8 cellular contexts compared by ENCODE assay signal in the genomic region with DNA sequence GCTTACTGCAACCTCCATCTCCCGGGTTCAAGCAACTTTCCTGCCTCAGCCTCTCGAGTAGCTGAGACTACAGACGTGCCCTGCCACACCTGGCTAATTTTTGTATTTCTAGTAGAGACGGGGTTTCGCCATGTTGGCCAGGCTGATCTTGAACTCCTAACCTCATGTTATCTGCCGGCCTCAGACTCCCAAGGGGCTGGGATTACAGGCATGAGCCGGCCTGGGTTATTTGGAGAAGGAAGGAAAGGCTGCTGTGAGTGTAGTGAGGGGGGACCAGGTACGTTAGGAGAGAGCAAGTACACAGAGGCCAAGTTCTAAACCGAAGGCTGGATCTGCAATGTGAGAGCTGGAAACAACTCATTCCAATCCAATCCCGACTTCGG. TPM values are rescaled to one million over a fixed set of nuclear protein-coding genes. Genes with fewer than 3 reads are reported as not detected.
DNase-seq lines count a peak whose midpoint lies in the region; ATAC-seq, FAIRE-seq and TF ChIP-seq lines count a peak whose summit lies in the region.
"Had no signal": no experiment of that assay in that cellular context is flagged by ENCODE, and none has a peak within 500 bp of the region (broad histone marks: within the 10 kb centered on the region; RNA-seq: fewer than 3 reads in every experiment).

No MANE protein-coding gene starts in this region.

- TF ChIP-seq CTCF in MM.1S (IDR thresholded peaks at IDR 0.05; ENCODE audit: low read length) (no peak), fibroblast of lung (conservative IDR thresholded peaks at IDR 0.05 in 1 of 2, IDR thresholded peaks at IDR 0.05 in 1 of 2; ENCODE audit: low read depth in 1 of 2, low read length in 2 of 2) (no peak)

- no peak for ATAC-seq in HG02938 (IDR thresholded peaks at IDR 0.05; ENCODE audit: unreplicated experiment)

- peak overlapping the region; percentile 42 for H2AFZ ChIP-seq in MM.1S (ENCODE audit: low read length)
- peak overlapping the region; percentile 76 for H2AFZ ChIP-seq in fibroblast of lung (ENCODE audit: low read length)

- H3K9me3 ChIP-seq in MM.1S (replicated peaks; ENCODE audit: insufficient read depth, low read length) (no peaks in the 10 kb centered on the region), fibroblast of lung (ENCODE audit: control insufficient read depth, insufficient read depth, low read depth, low read length) (no peaks in the 10 kb centered on the region), small intestine (ENCODE audit: control insufficient read depth, low read depth) (no peaks in the 10 kb centered on the region)

- no peak overlapping the region for H3K9ac ChIP-seq in MM.1S (ENCODE audit: low read length)
- no peak overlapping the region for H3K9ac ChIP-seq in fibroblast of lung (ENCODE audit: insufficient read depth, low read length)

- H3K4me1 ChIP-seq in MM.1S (ENCODE audit: low read length) (peaks cover 8% of the 10 kb centered on the region), fibroblast of lung (ENCODE audit: control insufficient read depth, extremely low read depth, insufficient read depth, low read length) (no peaks in the 10 kb centered on the region), small intestine (ENCODE audit: control insufficient read depth in 2 of 2, insufficient read depth in 1 of 2, low read depth in 1 of 2, low read length in 1 of 2) (peaks cover 0 to 2% of the 10 kb centered on the region in 2 donors)

- no peak overlapping the region for H3K27ac Mint-ChIP-seq in immature natural killer cell

- WGBS in small intestine, 3 donors = 14 to 30% (median 22%) methylated on average over 11 of the region's 11 CpGs

- H3K4me3 Mint-ChIP-seq in immature natural killer cell = peak overlapping the region in 1 of 5 donors; percentile 15

- H3K4me3 ChIP-seq in MM.1S (ENCODE audit: low read length) = no peak overlapping the region
- H3K4me3 ChIP-seq in fibroblast of lung (replicated peaks in 1 of 4; ENCODE audit: control extremely low read depth in 1 of 4, insufficient read depth in 1 of 4, low read depth in 3 of 4, low read length in 4 of 4) = peak overlapping the region; percentile 28 to 59 (median 45)
- peak overlapping the region; percentile 55 to 64 for H3K4me3 ChIP-seq in small intestine (ENCODE audit: low read depth in 1 of 2, low read length in 2 of 2)

- H3K9me3 Mint-ChIP-seq in immature natural killer cell = no peaks in the 10 kb centered on the region

- H3K27me3 Mint-ChIP-seq in immature natural killer cell (ENCODE audit: low read depth in 3 of 3) = peaks cover 2 to 11% (median 2%) of the 10 kb centered on the region in 3 donors

- H3K9me2 ChIP-seq in MM.1S (replicated peaks; ENCODE audit: insufficient read depth, low read length) = no peaks in the 10 kb centered on the region

- H3F3A ChIP-seq in MM.1S (ENCODE audit: insufficient read depth, low read length) = no peaks in the 10 kb centered on the region

- no peak for DNase-seq in MM.1S
- no peak for DNase-seq in fibroblast of lung (ENCODE audit: low read depth in 2 of 2)
- DNase-seq in small intestine = no peak
- no peak for DNase-seq in immature natural killer cell
- DNase-seq in HuH-7 (ENCODE audit: low spot score) = no peak
- DNase-seq: activated CD8-positive, alpha-beta memory T cell treated with anti-CD3 and anti-CD28 coated beads, Interleukin-2, amount 50 U/mL, for 48 hours had no signal

- H3K79me2 ChIP-seq in MM.1S (ENCODE audit: low read length) = no peaks in the 10 kb centered on the region
- H3K79me2 ChIP-seq in fibroblast of lung (ENCODE audit: control insufficient read depth, insufficient read depth, low read length) = no peaks in the 10 kb centered on the region

- H4K20me1 ChIP-seq in MM.1S (ENCODE audit: insufficient read depth, low read length) = no peaks in the 10 kb centered on the region
- no peaks in the 10 kb centered on the region for H4K20me1 ChIP-seq in fibroblast of lung (ENCODE audit: control insufficient read depth, extremely low read depth, insufficient read depth, low read length)

- H3K36me3 ChIP-seq in MM.1S (replicated peaks; ENCODE audit: insufficient read depth, low read length) (no peaks in the 10 kb centered on the region), fibroblast of lung (ENCODE audit: control insufficient read depth, insufficient read depth, low read length) (no peaks in the 10 kb centered on the region), small intestine (ENCODE audit: control insufficient read depth in 2 of 2, insufficient read depth in 2 of 2, low read length in 2 of 2) (no peaks in the 10 kb centered on the region)

- no peaks in the 10 kb centered on the region for H3K4me1 Mint-ChIP-seq in immature natural killer cell

- H3K27ac ChIP-seq in MM.1S (ENCODE audit: low read length) (no peak overlapping the region), fibroblast of lung (ENCODE audit: insufficient read depth, low read length) (peak overlapping the region; percentile 17), small intestine (ENCODE audit: low read depth in 1 of 2, low read length in 1 of 2) (peak overlapping the region; percentile 88 to 92)

- H3K4me2 ChIP-seq in MM.1S (ENCODE audit: low read depth, low read length) = peak overlapping the region; percentile 57; the same call in 1 of the 2 replicates
- H3K4me2 ChIP-seq in fibroblast of lung (ENCODE audit: extremely low read depth, insufficient read depth, low read length) = peak overlapping the region; percentile 89

- FAIRE-seq in small intestine (lab: Jason Lieb, UNC) = no peak
- FAIRE-seq: GM18507 had no signal

- no peaks in the 10 kb centered on the region for H3K36me3 Mint-ChIP-seq in immature natural killer cell

- H3K27me3 ChIP-seq in MM.1S (replicated peaks; ENCODE audit: insufficient read depth, low read length) = no peaks in the 10 kb centered on the region
- H3K27me3 ChIP-seq in fibroblast of lung (ENCODE audit: control insufficient read depth, insufficient read depth, low read length) = no peaks in the 10 kb centered on the region
- H3K27me3 ChIP-seq in small intestine (ENCODE audit: control insufficient read depth in 2 of 2, insufficient read depth in 2 of 2, low read length in 2 of 2) = no peaks in the 10 kb centered on the region

RNA-seq across cellular contexts. Expression of a gene that starts 0.5 kb away (rescaled TPM):
- total RNA-seq in fibroblast of lung = 2.1 TPM in 2 replicates
- polyA plus RNA-seq in fibroblast of lung (1.0 and 1.5 TPM in 2 replicates), small intestine (10 to 100 TPM in 1 of 3 donors, 1 to 10 TPM in 2; 8.1 to 12.1 (median 9.7) TPM), immature natural killer cell (not detected)
- polyA plus RNA-seq in fibroblast of lung (2012) = 1.4 and 2.3 TPM in 2 replicates
- 0.71 and 3.0 TPM in 2 replicates for polyA minus RNA-seq in fibroblast of lung (ENCODE audit: low replicate concordance)

RNA-seq across cellular contexts. Expression of a gene that starts 17.6 kb away (rescaled TPM):
- 99.9 and 138 TPM in 2 replicates for total RNA-seq in fibroblast of lung
- polyA plus RNA-seq in fibroblast of lung (99.2 and 173 TPM in 2 replicates), small intestine (100 to 1,000 TPM in 1 of 3 donors, 10 to 100 TPM in 2; 72.0 to 121 (median 84.0) TPM), immature natural killer cell (100 to 1,000 TPM in 1 of 3 donors, 10 to 100 TPM in 2; 79.1 to 101 (median 80.1) TPM)
- polyA plus RNA-seq in fibroblast of lung (2012) = 125 and 179 TPM in 2 replicates
- polyA minus RNA-seq in fibroblast of lung (ENCODE audit: low replicate concordance) = 28.7 and 30.7 TPM in 2 replicates

RNA-seq across cellular contexts. Expression of a gene that starts 24.4 kb away (rescaled TPM):
- total RNA-seq in fibroblast of lung = not detected in 2 replicates
- not detected in 2 replicates for polyA plus RNA-seq in fibroblast of lung
- not detected in 2 replicates for polyA plus RNA-seq in fibroblast of lung (2012)
- not detected in 2 replicates for polyA minus RNA-seq in fibroblast of lung (ENCODE audit: low replicate concordance)
- not detected for polyA plus RNA-seq in small intestine
- polyA plus RNA-seq in immature natural killer cell = not detected

RNA-seq across cellular contexts. Expression of a gene that starts 30.9 kb away (rescaled TPM):
- 11.3 and 14.4 TPM in 2 replicates for total RNA-seq in fibroblast of lung
- polyA plus RNA-seq in fibroblast of lung (10.2 and 15.2 TPM in 2 replicates), small intestine (10 to 100 TPM; 23.2 to 37.3 (median 24.6) TPM), immature natural killer cell (10 to 100 TPM; 14.5 to 20.6 (median 19.9) TPM)
- polyA plus RNA-seq in fibroblast of lung (2012) = 15.7 and 23.9 TPM in 2 replicates
- polyA minus RNA-seq in fibroblast of lung (ENCODE audit: low replicate concordance) = 24.1 and 40.8 TPM in 2 replicates

RNA-seq across cellular contexts. Expression of a gene that starts 44.7 kb away (rescaled TPM):
- total RNA-seq in fibroblast of lung = 8.6 and 10.0 TPM in 2 replicates
- polyA plus RNA-seq in fibroblast of lung (3.1 and 7.1 TPM in 2 replicates), small intestine (10 to 100 TPM in 1 of 3 donors, 1 to 10 TPM in 2; 6.9 to 18.1 (median 7.0) TPM), immature natural killer cell (10 to 100 TPM in 1 of 3 donors, 1 to 10 TPM in 2; 3.8 to 11.7 (median 9.2) TPM)
- 6.9 and 17.2 TPM in 2 replicates for polyA plus RNA-seq in fibroblast of lung (2012)
- 3.4 and 12.1 TPM in 2 replicates for polyA minus RNA-seq in fibroblast of lung (ENCODE audit: low replicate concordance)
